8 cellular contexts compared by ENCODE assay signal in the genomic region with DNA sequence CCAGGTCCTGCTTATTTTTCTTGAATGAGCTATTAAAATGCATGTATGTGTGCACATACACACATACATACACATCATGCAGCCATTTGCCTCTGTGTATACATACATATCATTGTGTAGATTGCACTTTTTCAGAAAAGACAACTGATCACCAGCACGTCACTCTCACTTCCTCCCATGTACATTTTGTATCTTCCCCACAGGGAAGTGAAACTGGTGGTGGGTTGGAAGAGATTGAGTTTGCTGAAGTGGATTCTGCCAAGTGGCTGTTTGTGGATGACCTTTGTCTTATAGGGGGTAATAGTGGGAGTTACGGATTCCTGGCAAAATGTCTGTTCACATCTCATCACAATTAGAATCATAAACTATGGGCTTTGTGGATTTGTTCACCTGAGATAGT.
DNase-seq lines count a peak whose midpoint lies in the region; ATAC-seq and TF ChIP-seq lines count a peak whose summit lies in the region.

No MANE protein-coding gene starts in this region.

- H3K36me3 ChIP-seq in muscle layer of colon (ENCODE audit: insufficient read depth, low read length): no peaks in the 10 kb centered on the region
- H3K36me3 ChIP-seq in effector memory CD4-positive, alpha-beta T cell (ENCODE audit: control insufficient read depth, insufficient read depth, low read length): no peaks in the 10 kb centered on the region

- H3K4me3 ChIP-seq in muscle layer of colon (ENCODE audit: low read depth in 1 of 2, low read length in 2 of 2): no peak overlapping the region
- no peak overlapping the region for H3K4me3 ChIP-seq in effector memory CD4-positive, alpha-beta T cell (ENCODE audit: insufficient read depth, low read depth, low read length, poor library complexity, severe bottlenecking)

- ATAC-seq in GM18499 (IDR thresholded peaks at IDR 0.05; ENCODE audit: insufficient read depth, unreplicated experiment) (peak; percentile 46), GM21825 (IDR thresholded peaks at IDR 0.05; ENCODE audit: unreplicated experiment) (peak; percentile 47), SK-N-SH treated with all-trans-retinoic acid at 6 μM for 48 hours (no peak)

- H3K27ac ChIP-seq in muscle layer of colon (ENCODE audit: low read depth, low read length): peak overlapping the region; percentile 67
- no peak overlapping the region for H3K27ac ChIP-seq in effector memory CD4-positive, alpha-beta T cell (ENCODE audit: insufficient read depth, low read length, poor library complexity, severe bottlenecking)

- no peaks in the 10 kb centered on the region for H3K27me3 ChIP-seq in muscle layer of colon (ENCODE audit: control insufficient read depth in 1 of 2, insufficient read depth in 2 of 2, low read length in 2 of 2)
- no peaks in the 10 kb centered on the region for H3K27me3 ChIP-seq in effector memory CD4-positive, alpha-beta T cell (replicated peaks; ENCODE audit: control insufficient read depth, insufficient read depth, low read length, poor library complexity, severe bottlenecking)

- DNase-seq in NOMO-1 treated with DMSO at 0.1 percent for 48 hours (lab: John Stamatoyannopoulos, UW; ENCODE audit: unreplicated experiment): peak; percentile 94
- no peak for DNase-seq in ecto neural progenitor cell (ENCODE audit: low spot score)
- DNase-seq in GM19240 (ENCODE audit: insufficient read length, low spot score): no peak
- no peak for DNase-seq in effector memory CD4-positive, alpha-beta T cell

- no peaks in the 10 kb centered on the region for H3K9me3 ChIP-seq in muscle layer of colon (ENCODE audit: low read length)
- H3K9me3 ChIP-seq in effector memory CD4-positive, alpha-beta T cell (ENCODE audit: control insufficient read depth, low read length): no peaks in the 10 kb centered on the region

- no peak overlapping the region for H3K9ac ChIP-seq in muscle layer of colon (ENCODE audit: low read length)

- peaks cover 52% of the 10 kb centered on the region for H3K4me1 ChIP-seq in muscle layer of colon (ENCODE audit: insufficient read depth, low read length)
- peaks cover 12% of the 10 kb centered on the region for H3K4me1 ChIP-seq in effector memory CD4-positive, alpha-beta T cell (ENCODE audit: control insufficient read depth, insufficient read depth, low read length, poor library complexity, severe bottlenecking)

TF ChIP-seq in SK-N-SH treated with all-trans-retinoic acid at 6 μM for 48 hours, 23 proteins besides CTCF, POLR2A, EP300 and RAD21:
- TF ChIP-seq, protein P1, sequence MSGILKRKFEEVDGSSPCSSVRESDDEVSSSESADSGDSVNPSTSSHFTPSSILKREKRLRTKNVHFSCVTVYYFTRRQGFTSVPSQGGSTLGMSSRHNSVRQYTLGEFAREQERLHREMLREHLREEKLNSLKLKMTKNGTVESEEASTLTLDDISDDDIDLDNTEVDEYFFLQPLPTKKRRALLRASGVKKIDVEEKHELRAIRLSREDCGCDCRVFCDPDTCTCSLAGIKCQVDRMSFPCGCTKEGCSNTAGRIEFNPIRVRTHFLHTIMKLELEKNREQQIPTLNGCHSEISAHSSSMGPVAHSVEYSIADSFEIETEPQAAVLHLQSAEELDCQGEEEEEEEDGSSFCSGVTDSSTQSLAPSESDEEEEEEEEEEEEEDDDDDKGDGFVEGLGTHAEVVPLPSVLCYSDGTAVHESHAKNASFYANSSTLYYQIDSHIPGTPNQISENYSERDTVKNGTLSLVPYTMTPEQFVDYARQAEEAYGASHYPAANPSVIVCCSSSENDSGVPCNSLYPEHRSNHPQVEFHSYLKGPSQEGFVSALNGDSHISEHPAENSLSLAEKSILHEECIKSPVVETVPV (CRISPR knock-in tag; IDR thresholded peaks at IDR 0.05): no peak
- TF ChIP-seq ZNF565 (CRISPR knock-in tag; conservative IDR thresholded peaks at IDR 0.05; ENCODE audit: low read depth) (no peak), PPARA (CRISPR knock-in tag; IDR thresholded peaks at IDR 0.05; ENCODE audit: borderline replicate concordance) (no peak), OSR1 (CRISPR knock-in tag; IDR thresholded peaks at IDR 0.05) (no peak), TCF4 (CRISPR knock-in tag; IDR thresholded peaks at IDR 0.05; ENCODE audit: borderline replicate concordance) (no peak), ZFP30 (CRISPR knock-in tag; IDR thresholded peaks at IDR 0.05) (no peak), SNAI2 (CRISPR knock-in tag; IDR thresholded peaks at IDR 0.05) (no peak), TOX (CRISPR knock-in tag; IDR thresholded peaks at IDR 0.05; ENCODE audit: borderline replicate concordance) (no peak), RARB (CRISPR knock-in tag; IDR thresholded peaks at IDR 0.05) (no peak), ESRRG (CRISPR knock-in tag; IDR thresholded peaks at IDR 0.05) (no peak), BACH2 (CRISPR knock-in tag; IDR thresholded peaks at IDR 0.05; ENCODE audit: borderline replicate concordance) (no peak), ISL1 (CRISPR knock-in tag; IDR thresholded peaks at IDR 0.05) (no peak), ARNTL (CRISPR knock-in tag; IDR thresholded peaks at IDR 0.05; ENCODE audit: borderline replicate concordance, low read depth) (no peak), ZNF70 (CRISPR knock-in tag; IDR thresholded peaks at IDR 0.05) (no peak)
- TF ChIP-seq, protein P2, sequence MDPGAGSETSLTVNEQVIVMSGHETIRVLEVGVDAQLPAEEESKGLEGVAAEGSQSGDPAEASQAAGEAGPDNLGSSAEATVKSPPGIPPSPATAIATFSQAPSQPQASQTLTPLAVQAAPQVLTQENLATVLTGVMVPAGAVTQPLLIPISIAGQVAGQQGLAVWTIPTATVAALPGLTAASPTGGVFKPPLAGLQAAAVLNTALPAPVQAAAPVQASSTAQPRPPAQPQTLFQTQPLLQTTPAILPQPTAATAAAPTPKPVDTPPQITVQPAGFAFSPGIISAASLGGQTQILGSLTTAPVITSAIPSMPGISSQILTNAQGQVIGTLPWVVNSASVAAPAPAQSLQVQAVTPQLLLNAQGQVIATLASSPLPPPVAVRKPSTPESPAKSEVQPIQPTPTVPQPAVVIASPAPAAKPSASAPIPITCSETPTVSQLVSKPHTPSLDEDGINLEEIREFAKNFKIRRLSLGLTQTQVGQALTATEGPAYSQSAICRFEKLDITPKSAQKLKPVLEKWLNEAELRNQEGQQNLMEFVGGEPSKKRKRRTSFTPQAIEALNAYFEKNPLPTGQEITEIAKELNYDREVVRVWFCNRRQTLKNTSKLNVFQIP (CRISPR knock-in tag; IDR thresholded peaks at IDR 0.05; ENCODE audit: borderline replicate concordance, low read depth): no peak
- TF ChIP-seq, protein P3, sequence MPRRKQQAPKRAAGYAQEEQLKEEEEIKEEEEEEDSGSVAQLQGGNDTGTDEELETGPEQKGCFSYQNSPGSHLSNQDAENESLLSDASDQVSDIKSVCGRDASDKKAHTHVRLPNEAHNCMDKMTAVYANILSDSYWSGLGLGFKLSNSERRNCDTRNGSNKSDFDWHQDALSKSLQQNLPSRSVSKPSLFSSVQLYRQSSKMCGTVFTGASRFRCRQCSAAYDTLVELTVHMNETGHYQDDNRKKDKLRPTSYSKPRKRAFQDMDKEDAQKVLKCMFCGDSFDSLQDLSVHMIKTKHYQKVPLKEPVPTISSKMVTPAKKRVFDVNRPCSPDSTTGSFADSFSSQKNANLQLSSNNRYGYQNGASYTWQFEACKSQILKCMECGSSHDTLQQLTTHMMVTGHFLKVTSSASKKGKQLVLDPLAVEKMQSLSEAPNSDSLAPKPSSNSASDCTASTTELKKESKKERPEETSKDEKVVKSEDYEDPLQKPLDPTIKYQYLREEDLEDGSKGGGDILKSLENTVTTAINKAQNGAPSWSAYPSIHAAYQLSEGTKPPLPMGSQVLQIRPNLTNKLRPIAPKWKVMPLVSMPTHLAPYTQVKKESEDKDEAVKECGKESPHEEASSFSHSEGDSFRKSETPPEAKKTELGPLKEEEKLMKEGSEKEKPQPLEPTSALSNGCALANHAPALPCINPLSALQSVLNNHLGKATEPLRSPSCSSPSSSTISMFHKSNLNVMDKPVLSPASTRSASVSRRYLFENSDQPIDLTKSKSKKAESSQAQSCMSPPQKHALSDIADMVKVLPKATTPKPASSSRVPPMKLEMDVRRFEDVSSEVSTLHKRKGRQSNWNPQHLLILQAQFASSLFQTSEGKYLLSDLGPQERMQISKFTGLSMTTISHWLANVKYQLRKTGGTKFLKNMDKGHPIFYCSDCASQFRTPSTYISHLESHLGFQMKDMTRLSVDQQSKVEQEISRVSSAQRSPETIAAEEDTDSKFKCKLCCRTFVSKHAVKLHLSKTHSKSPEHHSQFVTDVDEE (CRISPR knock-in tag; IDR thresholded peaks at IDR 0.05): no peak
- TF ChIP-seq, protein P4, sequence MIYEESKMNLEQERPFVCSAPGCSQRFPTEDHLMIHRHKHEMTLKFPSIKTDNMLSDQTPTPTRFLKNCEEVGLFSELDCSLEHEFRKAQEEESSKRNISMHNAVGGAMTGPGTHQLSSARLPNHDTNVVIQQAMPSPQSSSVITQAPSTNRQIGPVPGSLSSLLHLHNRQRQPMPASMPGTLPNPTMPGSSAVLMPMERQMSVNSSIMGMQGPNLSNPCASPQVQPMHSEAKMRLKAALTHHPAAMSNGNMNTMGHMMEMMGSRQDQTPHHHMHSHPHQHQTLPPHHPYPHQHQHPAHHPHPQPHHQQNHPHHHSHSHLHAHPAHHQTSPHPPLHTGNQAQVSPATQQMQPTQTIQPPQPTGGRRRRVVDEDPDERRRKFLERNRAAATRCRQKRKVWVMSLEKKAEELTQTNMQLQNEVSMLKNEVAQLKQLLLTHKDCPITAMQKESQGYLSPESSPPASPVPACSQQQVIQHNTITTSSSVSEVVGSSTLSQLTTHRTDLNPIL (CRISPR knock-in tag; IDR thresholded peaks at IDR 0.05; ENCODE audit: low read depth): no peak
TF ChIP-seq in SK-N-SH treated with all-trans-retinoic acid at 6 μM for 48 hours: peak in this region for 0.
